In the genomic region with DNA sequence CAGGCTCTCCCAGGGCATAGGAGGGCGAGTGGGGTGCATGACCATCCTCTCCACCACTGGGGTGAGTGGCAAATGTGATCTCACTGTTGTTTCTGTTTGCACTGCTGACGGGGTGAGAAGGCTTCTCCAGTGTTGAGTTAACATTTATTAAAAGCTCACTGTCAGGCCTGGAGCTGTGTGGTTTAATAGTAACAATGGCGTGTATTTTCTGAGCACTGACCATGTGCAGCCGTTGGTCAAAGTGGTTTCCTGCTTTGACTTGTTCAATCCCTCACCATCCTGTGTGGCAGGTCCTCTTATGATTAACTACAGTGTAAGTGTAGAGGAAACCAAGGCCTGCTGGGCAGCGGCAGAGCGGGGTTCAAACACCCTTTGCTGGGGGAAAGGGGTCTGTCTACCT, we compare ENCODE assay signal across 13 cellular contexts. TPM values are rescaled to one million over a fixed set of nuclear protein-coding genes. Genes with fewer than 3 reads are reported as not detected.
DNase-seq lines count a peak whose midpoint lies in the region; ATAC-seq lines count a peak whose summit lies in the region.
"Had no signal": no experiment of that assay in that cellular context is flagged by ENCODE, and none has a peak within 500 bp of the region (broad histone marks: within the 10 kb centered on the region; RNA-seq: fewer than 3 reads in every experiment).

No MANE protein-coding gene starts in this region.

- DNase-seq in foreskin melanocyte: peak; percentile 96
- DNase-seq in CD8-positive, alpha-beta memory T cell: no peak
- no peak for DNase-seq in DMS153 treated with DMSO at 0.1 percent for 48 hours (lab: John Stamatoyannopoulos, UW; ENCODE audit: unreplicated experiment)
- no peak for DNase-seq in COR-L47 (lab: John Stamatoyannopoulos, UW)
- DNase-seq in dermis blood vessel endothelial cell: no peak
- DNase-seq: activated CD8-positive, alpha-beta memory T cell treated with anti-CD3 and anti-CD28 coated beads, Interleukin-2, amount 10 ng/mL, durations not matched to agents 7 days and 5 days; aorta; H9; T-helper 2 cell had no signal

- no peak overlapping the region for H3K27ac Mint-ChIP-seq in CD8-positive, alpha-beta memory T cell
- H3K27ac Mint-ChIP-seq: activated CD8-positive, alpha-beta memory T cell treated with anti-CD3 and anti-CD28 coated beads, Interleukin-2, amount 10 ng/mL, durations not matched to agents 7 days and 5 days had no signal

- H3K27me3 ChIP-seq in BLaER1: peaks cover 42% of the 10 kb centered on the region
- H3K27me3 ChIP-seq in CD8-positive, alpha-beta memory T cell (ENCODE audit: insufficient read depth, low read length, poor library complexity, severe bottlenecking): peaks cover 11% of the 10 kb centered on the region
- H3K27me3 ChIP-seq: vagina had no signal

- H3K4me3 Mint-ChIP-seq in CD8-positive, alpha-beta memory T cell: no peak overlapping the region
- H3K4me3 Mint-ChIP-seq: activated CD8-positive, alpha-beta memory T cell treated with anti-CD3 and anti-CD28 coated beads, Interleukin-2, amount 10 ng/mL, durations not matched to agents 7 days and 5 days; H9 had no signal

- no peaks in the 10 kb centered on the region for H3K36me3 Mint-ChIP-seq in CD8-positive, alpha-beta memory T cell
- H3K36me3 Mint-ChIP-seq: activated CD8-positive, alpha-beta memory T cell treated with anti-CD3 and anti-CD28 coated beads, Interleukin-2, amount 10 ng/mL, durations not matched to agents 7 days and 5 days had no signal

- peaks cover 3 to 14% (median 13%) of the 10 kb centered on the region in 3 donors for H3K4me1 Mint-ChIP-seq in CD8-positive, alpha-beta memory T cell

- H4K20me1 ChIP-seq in BLaER1: peaks cover 26% of the 10 kb centered on the region

- POLR2A ChIA-PET in CD8-positive, alpha-beta memory T cell (lab: Charles Lee): no interaction called here

- peaks cover 69% of the 10 kb centered on the region for H3K4me1 ChIP-seq in BLaER1
- no peaks in the 10 kb centered on the region for H3K4me1 ChIP-seq in CD8-positive, alpha-beta memory T cell (ENCODE audit: insufficient read depth, low read length)

- no peak overlapping the region for H3K9ac ChIP-seq in BLaER1

- ATAC-seq in GM19452 (IDR thresholded peaks at IDR 0.05; ENCODE audit: unreplicated experiment): peak; percentile 47
- ATAC-seq in HG03342 (IDR thresholded peaks at IDR 0.05; ENCODE audit: unreplicated experiment): peak; percentile 19
- ATAC-seq: activated CD8-positive, alpha-beta memory T cell treated with anti-CD3 and anti-CD28 coated beads, Interleukin-2, amount 10 ng/mL, durations not matched to agents 7 days and 5 days had no signal

- no peaks in the 10 kb centered on the region for H3K9me3 ChIP-seq in BLaER1
- no peaks in the 10 kb centered on the region for H3K9me3 ChIP-seq in CD8-positive, alpha-beta memory T cell (ENCODE audit: low read length)
- H3K9me3 ChIP-seq: vagina had no signal

- peak overlapping the region; percentile 67 for H3K4me2 ChIP-seq in BLaER1

- no peaks in the 10 kb centered on the region for H3K36me3 ChIP-seq in BLaER1
- H3K36me3 ChIP-seq in CD8-positive, alpha-beta memory T cell (ENCODE audit: insufficient read depth, low read length): no peaks in the 10 kb centered on the region

- no peak overlapping the region for H3K4me3 ChIP-seq in BLaER1
- no peak overlapping the region for H3K4me3 ChIP-seq in CD8-positive, alpha-beta memory T cell (ENCODE audit: low read length)
- H3K4me3 ChIP-seq: vagina had no signal

- H3K27ac ChIP-seq in BLaER1: no peak overlapping the region
- H3K27ac ChIP-seq in CD8-positive, alpha-beta memory T cell (ENCODE audit: low read depth, low read length): no peak overlapping the region

- peaks cover 0 to under 1% (median 0%) of the 10 kb centered on the region in 5 donors for H3K9me3 Mint-ChIP-seq in CD8-positive, alpha-beta memory T cell

- CTCF ChIA-PET in CD8-positive, alpha-beta memory T cell (lab: Charles Lee): no interaction called here

- peaks cover 42 to 65% of the 10 kb centered on the region in 2 donors for H3K27me3 Mint-ChIP-seq in CD8-positive, alpha-beta memory T cell

RNA-seq across cellular contexts. Expression of gene A4GALT, which starts 4.4 kb away (rescaled TPM):
- total RNA-seq in CD8-positive, alpha-beta memory T cell: not detected
- not detected for polyA plus RNA-seq in CD8-positive, alpha-beta memory T cell
- 52.5 and 60.2 TPM in 2 replicates for total RNA-seq in dermis blood vessel endothelial cell

Comparison
In these comparisons a context has a peak if more than half of its experiments do, and no peak if none do; other contexts are left out.
1. RNA of gene A4GALT, which starts 4.4 kb away (total RNA-seq): 52.5 to 60.2 TPM in dermis blood vessel endothelial cell; not detected in CD8-positive, alpha-beta memory T cell; every median in the first group is over 10 times any median in the second.